Comparison of ENCODE assay signal across 2 cellular contexts in the genomic region with DNA sequence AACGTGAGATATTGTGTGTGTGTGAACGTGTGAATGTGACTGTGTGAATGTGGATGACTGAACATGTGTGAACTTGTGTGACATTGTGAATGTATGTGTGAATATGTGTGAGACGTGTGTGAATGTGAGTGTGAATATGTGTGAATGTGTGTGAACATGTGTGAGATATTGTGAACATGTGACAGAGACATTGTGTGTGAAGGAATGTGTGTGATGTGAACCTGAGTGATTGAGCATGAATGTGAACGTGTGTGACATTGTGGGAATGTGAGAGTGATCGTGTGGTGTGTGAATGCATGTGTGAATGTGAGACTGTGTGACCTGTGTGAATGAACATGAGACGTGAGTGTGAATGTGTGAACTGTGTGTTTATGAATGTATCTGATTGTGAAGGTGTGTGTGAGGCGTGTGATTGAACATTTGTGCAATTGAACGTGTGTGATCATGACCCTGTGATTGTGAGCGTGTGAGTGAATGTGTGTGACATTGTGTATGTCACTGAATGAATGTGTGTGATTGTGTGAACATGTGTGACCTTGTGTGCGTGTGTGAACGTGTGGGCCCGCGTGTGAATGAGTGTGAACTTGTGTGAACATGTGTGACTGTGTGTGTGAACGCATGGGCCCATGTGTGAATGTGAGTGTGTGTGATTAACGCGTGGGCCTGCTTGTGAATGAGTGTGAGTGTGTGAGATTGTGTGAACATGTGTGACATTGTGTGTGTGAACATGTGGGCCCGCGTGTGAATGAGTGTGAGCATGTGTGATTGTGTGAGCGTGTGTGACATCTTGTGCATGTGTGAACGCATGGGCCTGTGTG.
TF ChIP-seq lines count a peak whose summit lies in the region.

No MANE protein-coding gene starts in this region.

TF ChIP-seq in HepG2, 621 proteins besides CTCF, POLR2A, EP300 and RAD21 (continues in another document):
- TF ChIP-seq ASH2L (IDR thresholded peaks at IDR 0.05; ENCODE audit: insufficient read length, low read depth, low read length) (no peak), NONO (IDR thresholded peaks at IDR 0.05) (0 out of 2 replicates have a peak, but pooled peaks have one; percentile 8), NONO (CRISPR knock-in tag; conservative IDR thresholded peaks at IDR 0.05) (no peak; the same call in 1 of the 2 replicates), FOXA1 (IDR thresholded peaks at IDR 0.05) (peak; percentile 22), FOXA1 (CRISPR knock-in tag; IDR thresholded peaks at IDR 0.05) (no peak), FOXP1 (IDR thresholded peaks at IDR 0.05) (peak; percentile 41; the same call in 1 of the 2 replicates), FOXP1 (CRISPR knock-in tag; IDR thresholded peaks at IDR 0.05) (no peak), NKX3-1 (CRISPR knock-in tag; IDR thresholded peaks at IDR 0.05) (no peak), TCF7L2 (IDR thresholded peaks at IDR 0.05; ENCODE audit: low read depth, low read length) (no peak), ZZZ3 (CRISPR knock-in tag; IDR thresholded peaks at IDR 0.05; ENCODE audit: borderline replicate concordance) (0 out of 2 replicates have a peak, but pooled peaks have one; percentile 29), RAD51 (IDR thresholded peaks at IDR 0.05; ENCODE audit: borderline replicate concordance) (0 out of 2 replicates have a peak, but pooled peaks have one; percentile 20), SIN3B (IDR thresholded peaks at IDR 0.05; ENCODE audit: low read length) (no peak), NBN (conservative IDR thresholded peaks at IDR 0.05) (no peak)
- TF ChIP-seq, protein P1, sequence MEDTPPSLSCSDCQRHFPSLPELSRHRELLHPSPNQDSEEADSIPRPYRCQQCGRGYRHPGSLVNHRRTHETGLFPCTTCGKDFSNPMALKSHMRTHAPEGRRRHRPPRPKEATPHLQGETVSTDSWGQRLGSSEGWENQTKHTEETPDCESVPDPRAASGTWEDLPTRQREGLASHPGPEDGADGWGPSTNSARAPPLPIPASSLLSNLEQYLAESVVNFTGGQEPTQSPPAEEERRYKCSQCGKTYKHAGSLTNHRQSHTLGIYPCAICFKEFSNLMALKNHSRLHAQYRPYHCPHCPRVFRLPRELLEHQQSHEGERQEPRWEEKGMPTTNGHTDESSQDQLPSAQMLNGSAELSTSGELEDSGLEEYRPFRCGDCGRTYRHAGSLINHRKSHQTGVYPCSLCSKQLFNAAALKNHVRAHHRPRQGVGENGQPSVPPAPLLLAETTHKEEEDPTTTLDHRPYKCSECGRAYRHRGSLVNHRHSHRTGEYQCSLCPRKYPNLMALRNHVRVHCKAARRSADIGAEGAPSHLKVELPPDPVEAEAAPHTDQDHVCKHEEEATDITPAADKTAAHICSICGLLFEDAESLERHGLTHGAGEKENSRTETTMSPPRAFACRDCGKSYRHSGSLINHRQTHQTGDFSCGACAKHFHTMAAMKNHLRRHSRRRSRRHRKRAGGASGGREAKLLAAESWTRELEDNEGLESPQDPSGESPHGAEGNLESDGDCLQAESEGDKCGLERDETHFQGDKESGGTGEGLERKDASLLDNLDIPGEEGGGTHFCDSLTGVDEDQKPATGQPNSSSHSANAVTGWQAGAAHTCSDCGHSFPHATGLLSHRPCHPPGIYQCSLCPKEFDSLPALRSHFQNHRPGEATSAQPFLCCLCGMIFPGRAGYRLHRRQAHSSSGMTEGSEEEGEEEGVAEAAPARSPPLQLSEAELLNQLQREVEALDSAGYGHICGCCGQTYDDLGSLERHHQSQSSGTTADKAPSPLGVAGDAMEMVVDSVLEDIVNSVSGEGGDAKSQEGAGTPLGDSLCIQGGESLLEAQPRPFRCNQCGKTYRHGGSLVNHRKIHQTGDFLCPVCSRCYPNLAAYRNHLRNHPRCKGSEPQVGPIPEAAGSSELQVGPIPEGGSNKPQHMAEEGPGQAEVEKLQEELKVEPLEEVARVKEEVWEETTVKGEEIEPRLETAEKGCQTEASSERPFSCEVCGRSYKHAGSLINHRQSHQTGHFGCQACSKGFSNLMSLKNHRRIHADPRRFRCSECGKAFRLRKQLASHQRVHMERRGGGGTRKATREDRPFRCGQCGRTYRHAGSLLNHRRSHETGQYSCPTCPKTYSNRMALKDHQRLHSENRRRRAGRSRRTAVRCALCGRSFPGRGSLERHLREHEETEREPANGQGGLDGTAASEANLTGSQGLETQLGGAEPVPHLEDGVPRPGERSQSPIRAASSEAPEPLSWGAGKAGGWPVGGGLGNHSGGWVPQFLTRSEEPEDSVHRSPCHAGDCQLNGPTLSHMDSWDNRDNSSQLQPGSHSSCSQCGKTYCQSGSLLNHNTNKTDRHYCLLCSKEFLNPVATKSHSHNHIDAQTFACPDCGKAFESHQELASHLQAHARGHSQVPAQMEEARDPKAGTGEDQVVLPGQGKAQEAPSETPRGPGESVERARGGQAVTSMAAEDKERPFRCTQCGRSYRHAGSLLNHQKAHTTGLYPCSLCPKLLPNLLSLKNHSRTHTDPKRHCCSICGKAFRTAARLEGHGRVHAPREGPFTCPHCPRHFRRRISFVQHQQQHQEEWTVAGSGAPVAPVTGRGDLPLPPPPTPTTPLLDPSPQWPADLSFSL (CRISPR knock-in tag; IDR thresholded peaks at IDR 0.05) = peak; percentile 52; the same call in 1 of the 2 replicates
- TF ChIP-seq, protein P2, sequence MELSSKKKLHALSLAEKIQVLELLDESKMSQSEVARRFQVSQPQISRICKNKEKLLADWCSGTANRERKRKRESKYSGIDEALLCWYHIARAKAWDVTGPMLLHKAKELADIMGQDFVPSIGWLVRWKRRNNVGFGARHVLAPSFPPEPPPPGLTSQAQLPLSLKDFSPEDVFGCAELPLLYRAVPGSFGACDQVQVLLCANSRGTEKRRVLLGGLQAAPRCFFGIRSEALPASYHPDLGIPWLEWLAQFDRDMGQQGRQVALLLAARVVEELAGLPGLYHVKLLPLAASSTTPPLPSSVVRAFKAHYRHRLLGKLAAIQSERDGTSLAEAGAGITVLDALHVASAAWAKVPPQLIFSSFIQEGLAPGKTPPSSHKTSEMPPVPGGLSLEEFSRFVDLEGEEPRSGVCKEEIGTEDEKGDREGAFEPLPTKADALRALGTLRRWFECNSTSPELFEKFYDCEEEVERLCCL (CRISPR knock-in tag; IDR thresholded peaks at IDR 0.05; ENCODE audit: borderline replicate concordance) = no peak
- TF ChIP-seq, protein P3, sequence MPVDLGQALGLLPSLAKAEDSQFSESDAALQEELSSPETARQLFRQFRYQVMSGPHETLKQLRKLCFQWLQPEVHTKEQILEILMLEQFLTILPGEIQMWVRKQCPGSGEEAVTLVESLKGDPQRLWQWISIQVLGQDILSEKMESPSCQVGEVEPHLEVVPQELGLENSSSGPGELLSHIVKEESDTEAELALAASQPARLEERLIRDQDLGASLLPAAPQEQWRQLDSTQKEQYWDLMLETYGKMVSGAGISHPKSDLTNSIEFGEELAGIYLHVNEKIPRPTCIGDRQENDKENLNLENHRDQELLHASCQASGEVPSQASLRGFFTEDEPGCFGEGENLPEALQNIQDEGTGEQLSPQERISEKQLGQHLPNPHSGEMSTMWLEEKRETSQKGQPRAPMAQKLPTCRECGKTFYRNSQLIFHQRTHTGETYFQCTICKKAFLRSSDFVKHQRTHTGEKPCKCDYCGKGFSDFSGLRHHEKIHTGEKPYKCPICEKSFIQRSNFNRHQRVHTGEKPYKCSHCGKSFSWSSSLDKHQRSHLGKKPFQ (CRISPR knock-in tag; IDR thresholded peaks at IDR 0.05; ENCODE audit: insufficient replicate concordance) = peak; percentile 97

TF ChIP-seq in WTC11, 78 proteins besides CTCF, POLR2A, EP300 and RAD21:
- TF ChIP-seq, protein P4, sequence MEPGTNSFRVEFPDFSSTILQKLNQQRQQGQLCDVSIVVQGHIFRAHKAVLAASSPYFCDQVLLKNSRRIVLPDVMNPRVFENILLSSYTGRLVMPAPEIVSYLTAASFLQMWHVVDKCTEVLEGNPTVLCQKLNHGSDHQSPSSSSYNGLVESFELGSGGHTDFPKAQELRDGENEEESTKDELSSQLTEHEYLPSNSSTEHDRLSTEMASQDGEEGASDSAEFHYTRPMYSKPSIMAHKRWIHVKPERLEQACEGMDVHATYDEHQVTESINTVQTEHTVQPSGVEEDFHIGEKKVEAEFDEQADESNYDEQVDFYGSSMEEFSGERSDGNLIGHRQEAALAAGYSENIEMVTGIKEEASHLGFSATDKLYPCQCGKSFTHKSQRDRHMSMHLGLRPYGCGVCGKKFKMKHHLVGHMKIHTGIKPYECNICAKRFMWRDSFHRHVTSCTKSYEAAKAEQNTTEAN (CRISPR knock-in tag; IDR thresholded peaks at IDR 0.05) = peak; percentile 85; the same call in 1 of the 2 replicates
- TF ChIP-seq NFE2L1 (CRISPR knock-in tag; IDR thresholded peaks at IDR 0.05) = 0 out of 2 replicates have a peak, but pooled peaks have one; percentile 35
- TF ChIP-seq OVOL2 (CRISPR knock-in tag; IDR thresholded peaks at IDR 0.05; ENCODE audit: borderline replicate concordance) = no peak
